In the genomic region with DNA sequence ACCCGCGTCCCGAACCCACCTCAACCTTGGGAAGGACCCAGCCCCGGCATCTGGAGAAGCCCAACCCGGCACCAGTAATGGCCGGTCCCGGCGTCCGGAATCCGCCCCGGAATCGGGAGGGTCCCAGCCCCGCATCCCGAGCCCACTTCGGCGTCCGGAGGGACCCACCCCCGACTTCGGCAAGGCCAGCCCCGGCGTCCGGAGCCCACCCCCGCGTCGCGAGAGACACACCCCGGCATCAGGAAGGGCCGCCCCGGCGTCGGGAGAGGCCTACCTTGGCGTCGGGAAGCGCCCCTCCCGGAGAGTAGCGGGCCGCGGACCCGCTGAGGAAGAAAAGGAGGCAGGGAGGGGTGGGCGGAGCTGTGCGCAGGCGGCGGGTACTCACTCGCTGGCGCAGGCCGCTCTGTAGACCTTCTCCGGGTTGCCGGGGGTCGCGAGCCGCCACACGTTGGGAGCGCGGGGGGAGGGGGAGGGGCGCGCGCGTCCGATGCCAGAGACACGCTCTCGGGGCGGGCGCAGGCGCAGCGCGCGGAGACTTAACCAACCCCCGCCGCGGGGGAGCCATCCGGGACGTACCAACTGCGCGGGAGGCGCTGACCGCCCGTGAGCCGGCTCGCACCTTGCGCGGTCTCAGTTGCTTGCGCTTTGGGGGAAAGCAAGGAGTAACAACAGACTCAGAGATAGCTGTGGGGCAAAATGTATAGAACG, we compare ENCODE assay signal across 8 cellular contexts. TPM values are rescaled to one million over a fixed set of nuclear protein-coding genes. Genes with fewer than 3 reads are reported as not detected.
DNase-seq lines count a peak whose midpoint lies in the region; ATAC-seq, FAIRE-seq and TF ChIP-seq lines count a peak whose summit lies in the region.

A gene (minus strand): TSS at position 515 of the 708 bp plus-strand sequence. CDS start 24,164 bp downstream, outside the sequence.

- intact Hi-C loops in A673 (cut with micrococcal nuclease; ENCODE audit: unreplicated experiment) = no loop called here

- 0 to 1% (median 0%) methylated on average over 61 to 83 of the region's 83 CpGs for WGBS in small intestine, 3 donors

- CTCF ChIA-PET in A673 (lab: Charles Lee) = interaction anchor here (1.0 kb wide), 1 partner anchor 87 kb away, joined by 3 read pairs; no protein-coding TSS in a partner anchor
- CTCF ChIA-PET in WTC11 (lab: Charles Lee) = interaction anchor here (0.7 to 2.8 kb wide), 7 partner anchors 16 to 490 kb away, joined by 3 to 19 read pairs (median 10); a partner anchor contains a TSS

- H3K27ac ChIP-seq in A673 (ENCODE audit: low read depth, low read length, poor library complexity, severe bottlenecking) (peak within 1 kb of the TSS; percentile 94), small intestine (ENCODE audit: low read depth in 1 of 2, low read length in 1 of 2) (peak within 1 kb of the TSS; percentile 77 to 92)

- H3K36me3 ChIP-seq in A673 (ENCODE audit: insufficient read depth, low read length, poor library complexity, severe bottlenecking) (no peaks in the 10 kb centered on the region), bronchial epithelial cell (ENCODE audit: control insufficient read depth, insufficient read depth, low read length) (no peaks in the 10 kb centered on the region), small intestine (ENCODE audit: control insufficient read depth in 2 of 2, insufficient read depth in 2 of 2, low read length in 2 of 2) (no peaks in the 10 kb centered on the region)

- H3K9me3 ChIP-seq in A673 (ENCODE audit: low read depth, low read length, poor library complexity, severe bottlenecking) = no peaks in the 10 kb centered on the region
- no peaks in the 10 kb centered on the region for H3K9me3 ChIP-seq in small intestine (ENCODE audit: control insufficient read depth, low read depth)

- H3K4me1 Mint-ChIP-seq in WTC11 = peaks cover 26% of the 10 kb centered on the region

- no peaks in the 10 kb centered on the region for H3K27me3 ChIP-seq in A673 (replicated peaks; ENCODE audit: insufficient read depth, low read depth, low read length, poor library complexity)
- H3K27me3 ChIP-seq in bronchial epithelial cell (ENCODE audit: control insufficient read depth, insufficient read depth, low read length) = no peaks in the 10 kb centered on the region
- H3K27me3 ChIP-seq in small intestine (ENCODE audit: control insufficient read depth in 2 of 2, insufficient read depth in 2 of 2, low read length in 2 of 2) = no peaks in the 10 kb centered on the region

- POLR2A ChIA-PET in A673 (lab: Charles Lee; ENCODE audit: low non-redundant PET) = no interaction called here
- POLR2A ChIA-PET in WTC11 (lab: Charles Lee) = interaction anchor here (0.7 to 1.2 kb wide), 4 partner anchors 17 to 267 kb away, joined by 3 read pairs; no protein-coding TSS in a partner anchor

- peaks cover 5% of the 10 kb centered on the region; the same call in 1 of the 2 replicates for H3K27me3 Mint-ChIP-seq in WTC11 (ENCODE audit: low read depth)

- peak within 1 kb of the TSS; percentile 89 for H3K27ac Mint-ChIP-seq in WTC11

- H3K4me3 ChIP-seq in A673 (ENCODE audit: low read depth, low read length, poor library complexity, severe bottlenecking) (peak within 1 kb of the TSS; percentile 79), bronchial epithelial cell (ENCODE audit: low read depth, low read length) (peak within 1 kb of the TSS; percentile 72), small intestine (ENCODE audit: low read depth in 1 of 2, low read length in 2 of 2) (peak within 1 kb of the TSS; percentile 77 to 91)

- no peaks in the 10 kb centered on the region for H3K36me3 Mint-ChIP-seq in WTC11

- peak; percentile 94 for DNase-seq in A673 (ENCODE audit: low spot score)
- DNase-seq in NCI-H226 = peak; percentile 89
- peak; percentile 94 for DNase-seq in WTC11 (ENCODE audit: low spot score)
- peak; percentile 69 for DNase-seq in bronchial epithelial cell (ENCODE audit: low read depth)
- peak; percentile 94 for DNase-seq in iPS-NIHi11 (ENCODE audit: low spot score)
- DNase-seq in small intestine = peak; percentile 88

- H3K4me1 ChIP-seq in A673 (ENCODE audit: insufficient read depth, low read length, poor library complexity, severe bottlenecking) = peaks cover 19% of the 10 kb centered on the region
- peaks cover 5 to 9% of the 10 kb centered on the region in 2 donors for H3K4me1 ChIP-seq in small intestine (ENCODE audit: control insufficient read depth in 2 of 2, insufficient read depth in 1 of 2, low read depth in 1 of 2, low read length in 1 of 2)

- H3K9me3 Mint-ChIP-seq in WTC11 = no peaks in the 10 kb centered on the region

- TF ChIP-seq CTCF in A673 (conservative IDR thresholded peaks at IDR 0.05; ENCODE audit: low read depth, low read length) = no peak
- TF ChIP-seq CTCF in WTC11 (IDR thresholded peaks at IDR 0.05) = no peak
- no peak for TF ChIP-seq CTCF in bronchial epithelial cell (IDR thresholded peaks at IDR 0.05; ENCODE audit: insufficient read depth, low read length, severe bottlenecking)

- ATAC-seq in GM18873 (IDR thresholded peaks at IDR 0.05; ENCODE audit: low FRiP score, unreplicated experiment) (peak; percentile 60), HG03135 (IDR thresholded peaks at IDR 0.05; ENCODE audit: unreplicated experiment) (peak; percentile 66), WTC11 (peak; percentile 86)

- no TSS peak for BruUV-seq in A673 (replicated peaks; lab: Mats Ljungman, UMichigan)

- H3K4me3 Mint-ChIP-seq in WTC11 = peak within 1 kb of the TSS; percentile 94

- no peak for FAIRE-seq in bronchial epithelial cell (lab: Jason Lieb, UNC)
- FAIRE-seq in small intestine (lab: Jason Lieb, UNC) = no peak

TF ChIP-seq in WTC11, 78 proteins besides CTCF, POLR2A, EP300 and RAD21 (continues in another document):
- TF ChIP-seq ZNF416 (CRISPR knock-in tag; IDR thresholded peaks at IDR 0.05) (no peak), MXD4 (CRISPR knock-in tag; IDR thresholded peaks at IDR 0.05; ENCODE audit: borderline replicate concordance) (no peak), TEAD4 (CRISPR knock-in tag; IDR thresholded peaks at IDR 0.05) (no peak), ZNF232 (CRISPR knock-in tag; IDR thresholded peaks at IDR 0.05) (no peak), RORB (CRISPR knock-in tag; IDR thresholded peaks at IDR 0.05) (no peak), ZNF263 (CRISPR knock-in tag; IDR thresholded peaks at IDR 0.05; ENCODE audit: low read depth) (no peak)
- TF ChIP-seq, protein P1, sequence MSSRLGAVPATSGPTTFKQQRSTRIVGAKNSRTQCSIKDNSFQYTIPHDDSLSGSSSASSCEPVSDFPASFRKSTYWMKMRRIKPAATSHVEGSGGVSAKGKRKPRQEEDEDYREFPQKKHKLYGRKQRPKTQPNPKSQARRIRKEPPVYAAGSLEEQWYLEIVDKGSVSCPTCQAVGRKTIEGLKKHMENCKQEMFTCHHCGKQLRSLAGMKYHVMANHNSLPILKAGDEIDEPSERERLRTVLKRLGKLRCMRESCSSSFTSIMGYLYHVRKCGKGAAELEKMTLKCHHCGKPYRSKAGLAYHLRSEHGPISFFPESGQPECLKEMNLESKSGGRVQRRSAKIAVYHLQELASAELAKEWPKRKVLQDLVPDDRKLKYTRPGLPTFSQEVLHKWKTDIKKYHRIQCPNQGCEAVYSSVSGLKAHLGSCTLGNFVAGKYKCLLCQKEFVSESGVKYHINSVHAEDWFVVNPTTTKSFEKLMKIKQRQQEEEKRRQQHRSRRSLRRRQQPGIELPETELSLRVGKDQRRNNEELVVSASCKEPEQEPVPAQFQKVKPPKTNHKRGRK (CRISPR knock-in tag; IDR thresholded peaks at IDR 0.05; ENCODE audit: borderline replicate concordance) = no peak
- TF ChIP-seq, protein P2, sequence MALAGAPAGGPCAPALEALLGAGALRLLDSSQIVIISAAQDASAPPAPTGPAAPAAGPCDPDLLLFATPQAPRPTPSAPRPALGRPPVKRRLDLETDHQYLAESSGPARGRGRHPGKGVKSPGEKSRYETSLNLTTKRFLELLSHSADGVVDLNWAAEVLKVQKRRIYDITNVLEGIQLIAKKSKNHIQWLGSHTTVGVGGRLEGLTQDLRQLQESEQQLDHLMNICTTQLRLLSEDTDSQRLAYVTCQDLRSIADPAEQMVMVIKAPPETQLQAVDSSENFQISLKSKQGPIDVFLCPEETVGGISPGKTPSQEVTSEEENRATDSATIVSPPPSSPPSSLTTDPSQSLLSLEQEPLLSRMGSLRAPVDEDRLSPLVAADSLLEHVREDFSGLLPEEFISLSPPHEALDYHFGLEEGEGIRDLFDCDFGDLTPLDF (CRISPR knock-in tag; IDR thresholded peaks at IDR 0.05) = no peak
- TF ChIP-seq, protein P3, sequence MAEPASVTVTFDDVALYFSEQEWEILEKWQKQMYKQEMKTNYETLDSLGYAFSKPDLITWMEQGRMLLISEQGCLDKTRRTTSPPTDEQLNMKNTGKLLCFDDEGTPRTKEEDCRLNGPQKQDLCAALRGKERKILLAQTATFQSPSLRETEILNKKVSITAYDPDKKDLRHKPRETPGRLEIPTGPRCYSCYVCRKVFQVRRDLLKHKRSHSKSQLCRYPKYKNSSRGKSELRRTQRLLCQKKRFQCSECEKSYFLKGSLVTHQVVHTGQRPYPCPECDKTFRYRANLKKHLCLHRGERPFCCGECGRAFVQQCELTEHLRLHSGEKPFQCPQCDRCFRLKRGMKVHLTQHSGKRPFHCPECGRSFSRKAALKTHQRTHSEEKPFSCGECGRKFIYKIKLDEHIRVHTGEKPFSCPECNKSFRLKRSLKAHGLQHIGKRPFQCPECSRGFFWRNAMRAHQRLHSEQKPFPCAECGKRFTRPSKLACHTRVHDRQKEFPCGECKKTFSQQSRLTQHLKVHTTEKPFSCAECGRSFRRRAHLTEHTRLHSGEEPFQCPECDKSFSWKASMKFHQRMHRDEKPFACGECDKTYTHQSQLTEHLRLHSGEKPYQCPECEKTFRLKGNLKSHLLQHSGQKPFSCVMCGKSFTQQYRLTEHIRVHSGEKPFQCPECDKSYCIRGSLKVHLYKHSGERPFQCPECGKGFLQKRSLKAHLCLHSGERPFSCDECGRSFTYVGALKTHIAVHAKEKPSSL (CRISPR knock-in tag; conservative IDR thresholded peaks at IDR 0.05) = no peak
- TF ChIP-seq, protein P4, sequence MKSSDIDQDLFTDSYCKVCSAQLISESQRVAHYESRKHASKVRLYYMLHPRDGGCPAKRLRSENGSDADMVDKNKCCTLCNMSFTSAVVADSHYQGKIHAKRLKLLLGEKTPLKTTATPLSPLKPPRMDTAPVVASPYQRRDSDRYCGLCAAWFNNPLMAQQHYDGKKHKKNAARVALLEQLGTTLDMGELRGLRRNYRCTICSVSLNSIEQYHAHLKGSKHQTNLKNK (CRISPR knock-in tag; IDR thresholded peaks at IDR 0.05) = no peak

RNA-seq across cellular contexts. Expression of the gene that starts here (rescaled TPM):
- total RNA-seq in A673 (2021) (46.8 and 54.0 TPM in 2 replicates), WTC11 (2021) (44.4 to 48.0 TPM (median 46.1 TPM) in 3 replicates), bronchial epithelial cell (22.0 and 24.5 TPM in 2 replicates)
- polyA plus RNA-seq in small intestine = 10 to 100 TPM; 17.8 to 23.0 (median 20.5) TPM

Comparison
In these comparisons a context has a peak if more than half of its experiments do, and no peak if none do; other contexts are left out.
1. Peak in every context shown above with its lines: DNase-seq, ATAC-seq, H3K4me3 ChIP-seq and H3K27ac ChIP-seq.